8 cellular contexts compared by ENCODE assay signal in the genomic region with DNA sequence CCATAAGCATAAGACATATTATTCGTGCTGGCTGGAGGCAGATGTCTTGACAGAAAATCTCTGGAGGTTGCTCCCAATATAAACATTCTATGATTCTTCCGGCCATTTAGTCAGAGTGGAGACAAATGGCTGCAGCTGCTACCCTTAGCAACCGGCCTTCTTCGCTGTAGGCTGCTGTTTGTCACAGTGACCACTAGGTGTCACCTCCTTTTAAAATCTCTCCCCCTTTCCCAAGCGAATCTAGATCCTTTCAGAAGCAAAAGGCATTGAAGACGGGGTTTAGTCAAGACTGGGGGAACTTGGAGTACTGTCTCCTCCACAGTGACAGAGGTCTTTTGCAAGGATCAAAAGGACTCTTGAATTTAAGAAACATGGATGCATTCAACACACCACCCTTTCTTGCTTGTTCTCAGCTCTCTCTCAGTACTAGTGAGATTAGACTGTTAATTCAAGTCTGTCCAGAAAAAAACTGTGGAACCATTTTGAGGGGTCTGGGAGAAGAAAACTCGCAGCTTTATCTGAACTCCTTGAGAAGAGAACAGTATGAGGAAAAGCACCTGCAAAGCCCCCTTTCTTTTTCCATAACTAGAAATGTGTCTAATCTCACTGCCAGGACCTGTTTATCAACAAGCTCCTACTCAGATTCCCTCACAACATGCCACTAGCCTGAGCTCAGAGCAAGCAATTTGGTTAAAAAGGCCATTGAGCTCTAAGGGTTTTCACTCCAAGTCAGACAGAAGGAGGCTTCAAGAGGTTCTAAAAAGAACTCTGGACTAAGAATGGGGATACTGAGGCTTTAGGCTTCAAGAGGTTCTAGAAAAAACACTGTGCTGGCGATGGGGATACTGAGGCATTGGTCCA.
DNase-seq lines count a peak whose midpoint lies in the region; ATAC-seq and TF ChIP-seq lines count a peak whose summit lies in the region.

No MANE protein-coding gene starts in this region.

- peak; percentile 56 for TF ChIP-seq RAD21 in Ishikawa (IDR thresholded peaks at IDR 0.05; ENCODE audit: low read depth)

- no peak overlapping the region for H3K27ac ChIP-seq in right atrium auricular region

- TF ChIP-seq EP300 in Ishikawa (IDR thresholded peaks at IDR 0.05; ENCODE audit: borderline replicate concordance) = no peak

- H3K9ac ChIP-seq in adipocyte (ENCODE audit: low read length) = no peak overlapping the region

- peaks cover 4% of the 10 kb centered on the region for H3K4me1 ChIP-seq in adipocyte (ENCODE audit: control insufficient read depth, insufficient read depth, low read length)
- H3K4me1 ChIP-seq in right atrium auricular region = peaks cover 0 to 8% of the 10 kb centered on the region in 2 donors

- H3K27me3 ChIP-seq in adipocyte (replicated peaks; ENCODE audit: control insufficient read depth, insufficient read depth, low read length) (peaks cover 31% of the 10 kb centered on the region), right atrium auricular region (no peaks in the 10 kb centered on the region)

- H3K9me3 ChIP-seq in adipocyte (ENCODE audit: control insufficient read depth, low read length) (no peaks in the 10 kb centered on the region), right atrium auricular region (no peaks in the 10 kb centered on the region)

- H3K36me3 ChIP-seq in adipocyte (ENCODE audit: control insufficient read depth, insufficient read depth, low read length, severe bottlenecking) (no peaks in the 10 kb centered on the region), right atrium auricular region (no peaks in the 10 kb centered on the region)

- peak; percentile 78 for DNase-seq in DMS79 treated with DMSO at 0.1 percent for 48 hours (lab: John Stamatoyannopoulos, UW)
- peak; percentile 44 for DNase-seq in NOMO-1 treated with DMSO at 0.1 percent for 48 hours (lab: John Stamatoyannopoulos, UW; ENCODE audit: unreplicated experiment)
- peak; percentile 83 for DNase-seq in adipocyte (ENCODE audit: low read depth)
- peak; percentile 69 for DNase-seq in right atrium auricular region (ENCODE audit: low spot score)
- DNase-seq in renal cortical epithelial cell (ENCODE audit: low read depth) = peak; percentile 64
- DNase-seq in cortex of kidney (lab: John Stamatoyannopoulos, UW) = no peak

- peak; percentile 65 to 92 for TF ChIP-seq CTCF in right atrium auricular region (IDR thresholded peaks at IDR 0.05)

- H3K4me3 ChIP-seq in adipocyte (ENCODE audit: low read length) = no peak overlapping the region
- no peak overlapping the region for H3K4me3 ChIP-seq in right atrium auricular region

- peak; percentile 82 for ATAC-seq in GM21528 (IDR thresholded peaks at IDR 0.05; ENCODE audit: low FRiP score, unreplicated experiment)

TF ChIP-seq in Ishikawa, 13 proteins besides CTCF, POLR2A, EP300 and RAD21:
- TF ChIP-seq EGR1 (IDR thresholded peaks at IDR 0.05) (no peak), ZBTB7A (IDR thresholded peaks at IDR 0.05; ENCODE audit: low read depth) (no peak), TEAD4 (IDR thresholded peaks at IDR 0.05) (no peak)
- TF ChIP-seq, protein P1, sequence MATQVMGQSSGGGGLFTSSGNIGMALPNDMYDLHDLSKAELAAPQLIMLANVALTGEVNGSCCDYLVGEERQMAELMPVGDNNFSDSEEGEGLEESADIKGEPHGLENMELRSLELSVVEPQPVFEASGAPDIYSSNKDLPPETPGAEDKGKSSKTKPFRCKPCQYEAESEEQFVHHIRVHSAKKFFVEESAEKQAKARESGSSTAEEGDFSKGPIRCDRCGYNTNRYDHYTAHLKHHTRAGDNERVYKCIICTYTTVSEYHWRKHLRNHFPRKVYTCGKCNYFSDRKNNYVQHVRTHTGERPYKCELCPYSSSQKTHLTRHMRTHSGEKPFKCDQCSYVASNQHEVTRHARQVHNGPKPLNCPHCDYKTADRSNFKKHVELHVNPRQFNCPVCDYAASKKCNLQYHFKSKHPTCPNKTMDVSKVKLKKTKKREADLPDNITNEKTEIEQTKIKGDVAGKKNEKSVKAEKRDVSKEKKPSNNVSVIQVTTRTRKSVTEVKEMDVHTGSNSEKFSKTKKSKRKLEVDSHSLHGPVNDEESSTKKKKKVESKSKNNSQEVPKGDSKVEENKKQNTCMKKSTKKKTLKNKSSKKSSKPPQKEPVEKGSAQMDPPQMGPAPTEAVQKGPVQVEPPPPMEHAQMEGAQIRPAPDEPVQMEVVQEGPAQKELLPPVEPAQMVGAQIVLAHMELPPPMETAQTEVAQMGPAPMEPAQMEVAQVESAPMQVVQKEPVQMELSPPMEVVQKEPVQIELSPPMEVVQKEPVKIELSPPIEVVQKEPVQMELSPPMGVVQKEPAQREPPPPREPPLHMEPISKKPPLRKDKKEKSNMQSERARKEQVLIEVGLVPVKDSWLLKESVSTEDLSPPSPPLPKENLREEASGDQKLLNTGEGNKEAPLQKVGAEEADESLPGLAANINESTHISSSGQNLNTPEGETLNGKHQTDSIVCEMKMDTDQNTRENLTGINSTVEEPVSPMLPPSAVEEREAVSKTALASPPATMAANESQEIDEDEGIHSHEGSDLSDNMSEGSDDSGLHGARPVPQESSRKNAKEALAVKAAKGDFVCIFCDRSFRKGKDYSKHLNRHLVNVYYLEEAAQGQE (IDR thresholded peaks at IDR 0.05; ENCODE audit: low read depth) = no peak
